In genomic region chr9:103003689-103004088, GRCh38 we compare ENCODE assay signal across 9 cellular contexts. TPM values are rescaled to one million over a fixed set of nuclear protein-coding genes. Genes with fewer than 3 reads are reported as not detected.
"Had no signal": no experiment of that assay in that cellular context is flagged by ENCODE, and none has a peak within 500 bp of the region (broad histone marks: within the 10 kb centered on the region; RNA-seq: fewer than 3 reads in every experiment).

No MANE protein-coding gene starts in this region.

- DNase-seq: H9, HCEC 1CT, Kasumi-1, KG1 had no signal

- ATAC-seq: GM23338 had no signal

- H3K4me2 ChIP-seq: GM23338 had no signal

- H3K4me3 ChIP-seq: GM23338 had no signal

- H3K27ac ChIP-seq: HL-60 had no signal

- H2AFZ ChIP-seq: GM23338 had no signal

RNA-seq across cellular contexts. Expression of gene CYLC2, which starts 8.6 kb away (rescaled TPM):
- total RNA-seq: GM23338, H4, H9, HT1080 had no signal
- polyA plus RNA-seq: GM23338, IgD-negative memory B cell had no signal
